Comparison of ENCODE assay signal across 11 cellular contexts in genomic region chr3:23094890-23095462, GRCh38.
DNase-seq lines count a peak whose midpoint lies in the region; ATAC-seq and TF ChIP-seq lines count a peak whose summit lies in the region.
"Had no signal": no experiment of that assay in that cellular context is flagged by ENCODE, and none has a peak within 500 bp of the region (broad histone marks: within the 10 kb centered on the region; RNA-seq: fewer than 3 reads in every experiment).

No MANE protein-coding gene starts in this region.

- H3K27me3 ChIP-seq in brain microvascular endothelial cell (replicated peaks) (no peaks in the 10 kb centered on the region), mesenchymal stem cell (ENCODE audit: control insufficient read depth in 1 of 2, insufficient read depth in 1 of 2, low read length in 2 of 2) (no peaks in the 10 kb centered on the region), H7 (ENCODE audit: control insufficient read depth, insufficient read depth, low read length) (no peaks in the 10 kb centered on the region)
- H3K27me3 ChIP-seq: SJCRH30 had no signal

- H3K9ac ChIP-seq in mesenchymal stem cell (ENCODE audit: low read length), result no peak overlapping the region

- H3K36me3 ChIP-seq in brain microvascular endothelial cell (replicated peaks) (no peaks in the 10 kb centered on the region), mesenchymal stem cell (ENCODE audit: control insufficient read depth in 1 of 2, insufficient read depth in 2 of 2, low read depth in 1 of 2, low read length in 2 of 2) (no peaks in the 10 kb centered on the region), H7 (replicated peaks; ENCODE audit: control insufficient read depth, insufficient read depth, low read length) (no peaks in the 10 kb centered on the region)
- H3K36me3 ChIP-seq: SJCRH30 had no signal

- peaks cover 1% of the 10 kb centered on the region for H3K4me1 ChIP-seq in mesenchymal stem cell (ENCODE audit: control insufficient read depth, insufficient read depth, low read depth, low read length)

- H2BK5ac ChIP-seq in mesenchymal stem cell (ENCODE audit: low read depth, low read length, poor library complexity, severe bottlenecking), result no peak overlapping the region

- H3K9me3 ChIP-seq in mesenchymal stem cell (ENCODE audit: control insufficient read depth, low read length), result no peaks in the 10 kb centered on the region
- H3K9me3 ChIP-seq: SJCRH30 had no signal

- H3K27ac ChIP-seq in brain microvascular endothelial cell (no peak overlapping the region), mesenchymal stem cell (ENCODE audit: low read length, poor library complexity, severe bottlenecking) (no peak overlapping the region)
- H3K27ac ChIP-seq: SJCRH30 had no signal

- no peak overlapping the region for H2AK5ac ChIP-seq in mesenchymal stem cell (ENCODE audit: low read length, severe bottlenecking)

- in situ Hi-C loops in brain microvascular endothelial cell (cut with HindIII; ENCODE audit: low pct_ligation_motif_present, low sequenced_read_pairs), result no loop called here

- H4K8ac ChIP-seq in mesenchymal stem cell (ENCODE audit: low read length), result no peak overlapping the region

- WGBS in mesenchymal stem cell, result 89% methylated on average over 4 of the region's 4 CpGs

- ATAC-seq in GM18867 (IDR thresholded peaks at IDR 0.05; ENCODE audit: unreplicated experiment), result no peak
- ATAC-seq: activated CD8-positive, alpha-beta memory T cell treated with anti-CD3 and anti-CD28 coated beads, Interleukin-2, amount 10 ng/mL, durations not matched to agents 7 days and 5 days had no signal

- H3K14ac ChIP-seq in mesenchymal stem cell (ENCODE audit: low read length in 2 of 2), result no peak overlapping the region

- no peak overlapping the region for H3K4me2 ChIP-seq in mesenchymal stem cell (ENCODE audit: low read length, poor library complexity, severe bottlenecking)

- no peak overlapping the region for H2BK120ac ChIP-seq in mesenchymal stem cell (ENCODE audit: low read depth, low read length)

- H3K4me3 ChIP-seq in brain microvascular endothelial cell (ENCODE audit: low read depth, low read length) (no peak overlapping the region), mesenchymal stem cell (ENCODE audit: insufficient read depth in 1 of 2, low read depth in 1 of 2, low read length in 2 of 2) (no peak overlapping the region), H7 (ENCODE audit: insufficient read depth, low read depth, low read length) (no peak overlapping the region)
- H3K4me3 ChIP-seq: SJCRH30 had no signal

- H3K4ac ChIP-seq in mesenchymal stem cell (ENCODE audit: low read depth in 1 of 2, low read length in 2 of 2), result no peak overlapping the region

- H3K79me1 ChIP-seq in mesenchymal stem cell (replicated peaks; ENCODE audit: low read length, poor library complexity, severe bottlenecking), result no peaks in the 10 kb centered on the region

- no peak for TF ChIP-seq CTCF in brain microvascular endothelial cell (IDR thresholded peaks at IDR 0.05; ENCODE audit: low read depth, low read length, missing control alignments)

- H2AFZ ChIP-seq in mesenchymal stem cell (ENCODE audit: low read depth, low read length), result no peak overlapping the region

- H3K23ac ChIP-seq in mesenchymal stem cell (ENCODE audit: low read length in 2 of 2), result no peak overlapping the region

- no peak overlapping the region for H3K18ac ChIP-seq in mesenchymal stem cell (ENCODE audit: low read depth in 1 of 2, low read length in 2 of 2)

- H4K91ac ChIP-seq in mesenchymal stem cell (ENCODE audit: low read length), result no peak overlapping the region

- peak; percentile 53 for DNase-seq in ELR (ENCODE audit: low read depth)
- peak; percentile 16 for DNase-seq in NCI-H146 (lab: John Stamatoyannopoulos, UW)
- DNase-seq in brain microvascular endothelial cell, result peak; percentile 40
- peak; percentile 18 for DNase-seq in mesenchymal stem cell
- DNase-seq in mucosa of gallbladder (ENCODE audit: low spot score), result no peak
- no peak for DNase-seq in H7
- DNase-seq in NCI-H1694 (lab: John Stamatoyannopoulos, UW), result no peak
- DNase-seq: activated CD8-positive, alpha-beta memory T cell treated with anti-CD3 and anti-CD28 coated beads, Interleukin-2, amount 10 ng/mL, durations not matched to agents 7 days and 5 days; posterior cingulate gyrus had no signal

- H2BK12ac ChIP-seq in mesenchymal stem cell (ENCODE audit: low read length in 2 of 2), result no peak overlapping the region

- no peak overlapping the region for H2BK15ac ChIP-seq in mesenchymal stem cell (ENCODE audit: low read depth, poor library complexity, severe bottlenecking)

Comparison
In these comparisons a context has a peak if more than half of its experiments do, and no peak if none do; other contexts are left out.
1. DNase-seq: peak in ELR (single experiment), NCI-H146 (single experiment), brain microvascular endothelial cell (single experiment) and mesenchymal stem cell (single experiment); none in mucosa of gallbladder (single experiment), H7 (single experiment) and NCI-H1694 (single experiment).